ENCODE assay signal across 24 cellular contexts in the genomic region with DNA sequence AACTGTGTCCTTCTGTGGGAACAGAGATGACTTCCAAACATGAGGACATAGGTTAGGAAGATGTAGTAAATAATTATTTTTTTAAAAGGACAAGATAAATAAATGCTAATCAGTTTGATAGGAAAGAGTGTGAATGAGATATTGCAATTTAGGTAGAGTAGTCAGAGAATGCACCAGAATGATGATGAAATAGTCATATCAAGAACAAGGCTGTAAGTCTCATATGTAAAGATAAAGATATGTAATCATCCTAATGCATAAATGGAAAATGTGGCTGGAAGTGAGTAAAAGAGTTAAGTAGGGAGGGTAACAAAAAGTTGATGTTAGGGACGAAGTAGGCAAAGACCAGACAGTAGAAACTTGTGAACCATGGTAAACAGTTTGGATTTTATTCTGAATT.
"Had no signal": no experiment of that assay in that cellular context is flagged by ENCODE, and none has a peak within 500 bp of the region (broad histone marks: within the 10 kb centered on the region; RNA-seq: fewer than 3 reads in every experiment).

No MANE protein-coding gene starts in this region.

- FAIRE-seq: endothelial cell of umbilical vein, islet of Langerhans, keratinocyte had no signal

- H3K27me3 ChIP-seq: dorsolateral prefrontal cortex, esophagus squamous epithelium, gastrocnemius medialis, heart right ventricle, left lung had no signal

- DNase-seq: dermis blood vessel endothelial cell; dorsolateral prefrontal cortex; effector CD4-positive, alpha-beta T cell; effector memory CD4-positive, alpha-beta T cell; esophagus squamous epithelium; foreskin fibroblast; foreskin melanocyte; gastrocnemius medialis; glutamatergic neuron; head of caudate nucleus; heart right ventricle; hippocampal formation; left cardiac atrium; left lung; left ventricle myocardium superior; lower lobe of right lung; mesenchymal stem cell; mucosa of descending colon; naive B cell; naive thymus-derived CD8-positive, alpha-beta T cell had no signal

- H3K4me3 ChIP-seq: coronary artery, dorsolateral prefrontal cortex, esophagus squamous epithelium, gastrocnemius medialis, heart right ventricle, left lung, lower lobe of right lung, mucosa of descending colon had no signal

- H3K9me3 ChIP-seq: esophagus squamous epithelium, gastrocnemius medialis, left lung, lower lobe of right lung, mucosa of descending colon had no signal

- ATAC-seq: gastrocnemius medialis; heart right ventricle; left cardiac atrium; left lung; left ventricle myocardium superior; lower lobe of right lung; mucosa of descending colon; naive thymus-derived CD8-positive, alpha-beta T cell had no signal

- H3K4me1 ChIP-seq: esophagus squamous epithelium, gastrocnemius medialis, left lung, lower lobe of right lung had no signal

- H3K36me3 ChIP-seq: esophagus squamous epithelium, gastrocnemius medialis, heart right ventricle, left lung, lower lobe of right lung had no signal

- H3K27ac ChIP-seq: coronary artery, dorsolateral prefrontal cortex, esophagus squamous epithelium, gastrocnemius medialis, heart right ventricle, left lung, lower lobe of right lung had no signal
